Comparison of ENCODE assay signal across 18 cellular contexts in the genomic region with DNA sequence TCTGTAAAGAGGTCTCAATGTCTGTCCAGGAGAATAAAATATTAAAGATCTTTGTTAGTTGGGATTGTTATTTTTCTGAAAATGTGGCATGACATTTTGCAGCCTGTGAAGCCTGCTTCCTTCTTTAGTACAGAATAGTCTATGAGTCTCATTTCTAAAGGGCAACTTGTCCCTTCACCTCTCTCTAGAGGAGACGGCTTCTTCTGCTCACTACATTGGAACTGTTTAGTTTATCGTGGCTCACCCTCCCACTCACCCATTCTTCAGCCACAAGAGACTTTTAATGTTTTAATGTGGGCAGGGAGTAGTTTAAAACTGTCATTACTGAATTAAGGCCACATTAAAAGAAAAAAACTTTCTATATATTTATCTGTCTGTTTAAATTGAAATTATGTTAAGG.
"Had no signal": no experiment of that assay in that cellular context is flagged by ENCODE, and none has a peak within 500 bp of the region (broad histone marks: within the 10 kb centered on the region; RNA-seq: fewer than 3 reads in every experiment).

No MANE protein-coding gene starts in this region.

- DNase-seq: cerebellar nuclear complex; colonic mucosa; dermis blood vessel endothelial cell; esophagus squamous epithelium; foreskin melanocyte; heart left ventricle; hippocampal formation; kidney glomerular epithelial cell; mammary epithelial cell; naive thymus-derived CD4-positive, alpha-beta T cell; nephron progenitor cell; stimulated activated CD4-positive, alpha-beta T cell treated with anti-CD3 and anti-CD28 coated beads, Interleukin-12 subunit alpha, Interleukin-12 subunit beta, amount 100 ng/mL, for 4 hours; testis had no signal

- H3K27me3 Mint-ChIP-seq: stimulated activated naive CD8-positive, alpha-beta T cell treated with anti-CD3 and anti-CD28 coated beads, Interleukin-15, Interleukin-2, amounts not matched to agents 100 ng/mL and 50 ng/mL, for 24 hours had no signal

- H3K4me3 ChIP-seq: colonic mucosa, esophagus squamous epithelium, heart left ventricle, skin epidermis, testis, tibial nerve had no signal

- H3K27ac ChIP-seq: colonic mucosa, esophagus squamous epithelium, heart left ventricle, skin epidermis, testis had no signal

- H3K4me1 Mint-ChIP-seq: naive thymus-derived CD4-positive, alpha-beta T cell; nephron progenitor cell had no signal

- H3K9me3 Mint-ChIP-seq: nephron progenitor cell; stimulated activated naive CD8-positive, alpha-beta T cell treated with anti-CD3 and anti-CD28 coated beads, Interleukin-15, Interleukin-2, amounts not matched to agents 100 ng/mL and 50 ng/mL, for 24 hours had no signal

- H3K4me3 Mint-ChIP-seq: naive thymus-derived CD4-positive, alpha-beta T cell; nephron progenitor cell; stimulated activated naive CD8-positive, alpha-beta T cell treated with anti-CD3 and anti-CD28 coated beads, Interleukin-15, Interleukin-2, amounts not matched to agents 100 ng/mL and 50 ng/mL, for 24 hours had no signal

- H3K36me3 ChIP-seq: colonic mucosa, esophagus squamous epithelium, heart left ventricle, tibial nerve had no signal

- H3K27me3 ChIP-seq: colonic mucosa, esophagus squamous epithelium, heart left ventricle, testis, tibial nerve had no signal

- H3K9me3 ChIP-seq: colonic mucosa, esophagus squamous epithelium, heart left ventricle, testis, tibial nerve had no signal

- H3K27ac Mint-ChIP-seq: naive thymus-derived CD4-positive, alpha-beta T cell; nephron progenitor cell; stimulated activated naive CD8-positive, alpha-beta T cell treated with anti-CD3 and anti-CD28 coated beads, Interleukin-15, Interleukin-2, amounts not matched to agents 100 ng/mL and 50 ng/mL, for 24 hours had no signal

- ATAC-seq: heart left ventricle; left lobe of liver; naive thymus-derived CD4-positive, alpha-beta T cell; sciatic nerve had no signal

- H3K4me1 ChIP-seq: colonic mucosa, esophagus squamous epithelium, heart left ventricle, testis had no signal
